ENCODE assay signal across 16 cellular contexts in genomic region chr18:65620076-65620696, GRCh38.
"Had no signal": no experiment of that assay in that cellular context is flagged by ENCODE, and none has a peak within 500 bp of the region (broad histone marks: within the 10 kb centered on the region; RNA-seq: fewer than 3 reads in every experiment).

No MANE protein-coding gene starts in this region.

- H3K27ac ChIP-seq: pancreas, upper lobe of left lung, uterus had no signal

- H3K36me3 Mint-ChIP-seq: immature natural killer cell; naive thymus-derived CD4-positive, alpha-beta T cell had no signal

- H3K36me3 ChIP-seq: pancreas, upper lobe of left lung, uterus had no signal

- H3K4me1 Mint-ChIP-seq: immature natural killer cell; naive thymus-derived CD4-positive, alpha-beta T cell had no signal

- H3K4me3 Mint-ChIP-seq: immature natural killer cell; naive thymus-derived CD4-positive, alpha-beta T cell had no signal

- H3K27me3 Mint-ChIP-seq: naive thymus-derived CD4-positive, alpha-beta T cell; progenitor cell of endocrine pancreas had no signal

- H3K27me3 ChIP-seq: pancreas, upper lobe of left lung, uterus had no signal

- H3K9me3 ChIP-seq: pancreas, upper lobe of left lung, uterus had no signal

- H3K4me1 ChIP-seq: pancreas, upper lobe of left lung, uterus had no signal

- DNase-seq: effector memory CD4-positive, alpha-beta T cell; immature natural killer cell; left cardiac atrium; left ventricle myocardium superior; mesendoderm; naive thymus-derived CD4-positive, alpha-beta T cell; right cardiac atrium; stimulated activated CD4-positive, alpha-beta T cell treated with anti-CD3 and anti-CD28 coated beads, Interleukin-2, amount 100 ng/mL, for 48 hours; stimulated activated naive CD4-positive, alpha-beta T cell treated with Interleukin-2 at 50 U/mL for 16 hours; uterus had no signal

- H3K4me2 ChIP-seq: smooth muscle cell had no signal

- H3K27ac Mint-ChIP-seq: immature natural killer cell; naive thymus-derived CD4-positive, alpha-beta T cell; progenitor cell of endocrine pancreas had no signal

- H3K4me3 ChIP-seq: lung, pancreas, smooth muscle cell, upper lobe of left lung, uterus had no signal

- ATAC-seq: esophagus mucosa; left cardiac atrium; left ventricle myocardium superior; naive thymus-derived CD4-positive, alpha-beta T cell; pancreas; right cardiac atrium had no signal
